Comparison of ENCODE assay signal across 15 cellular contexts in the genomic region with DNA sequence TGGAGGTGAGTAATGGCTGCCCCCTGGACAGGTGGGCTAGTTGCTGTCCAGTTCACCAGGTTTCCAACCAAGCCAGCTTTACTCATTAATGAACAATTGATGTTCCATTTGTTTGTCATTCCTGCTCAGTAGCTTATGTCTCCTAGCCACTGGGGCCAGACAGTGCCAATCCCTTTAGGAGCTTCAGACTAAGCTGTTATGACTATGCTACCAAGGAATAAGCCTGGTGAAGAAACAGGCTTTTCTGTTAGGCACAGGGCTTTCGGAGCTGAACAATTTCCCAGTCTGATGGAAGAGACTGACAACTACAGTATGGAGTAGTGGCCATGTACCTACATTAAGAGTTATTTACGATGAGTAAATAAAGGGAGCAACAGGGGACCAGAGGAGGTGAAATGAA. TPM values are rescaled to one million over a fixed set of nuclear protein-coding genes. Genes with fewer than 3 reads are reported as not detected.
DNase-seq lines count a peak whose midpoint lies in the region; ATAC-seq, FAIRE-seq and TF ChIP-seq lines count a peak whose summit lies in the region.
"Had no signal": no experiment of that assay in that cellular context is flagged by ENCODE, and none has a peak within 500 bp of the region (broad histone marks: within the 10 kb centered on the region; RNA-seq: fewer than 3 reads in every experiment).

No MANE protein-coding gene starts in this region.

- no peak for TF ChIP-seq POLR2A in K562 (conservative IDR thresholded peaks at IDR 0.05)

- CTCF ChIA-PET in activated CD4-positive, alpha-beta T cell treated with anti-CD3 and anti-CD28 coated beads, Interleukin-2, amount 10 ng/mL, durations not matched to agents 7 days and 5 days (lab: Charles Lee) = interaction anchor here (0.8 to 3.2 kb wide), 3 partner anchors 9 to 453 kb away, joined by 5 to 18 read pairs (median 10); no protein-coding TSS in a partner anchor
- CTCF ChIA-PET in K562 (lab: Yijun Ruan, JAX; ENCODE audit: low intra/inter-chr PET ratio) = no interaction called here

- H3K36me3 ChIP-seq in Loucy (ENCODE audit: insufficient read depth, low read length) = no peaks in the 10 kb centered on the region
- peaks cover 6% of the 10 kb centered on the region; the same call in 1 of the 3 replicates for H3K36me3 ChIP-seq in K562 (ENCODE audit: control insufficient read depth, insufficient read depth, low read length)
- H3K36me3 ChIP-seq: cardiac muscle cell, heart left ventricle, pancreas, uterus had no signal

- no TSS peak for BruUV-seq in K562 (replicated peaks; lab: Mats Ljungman, UMichigan)

- H3K36me3 Mint-ChIP-seq in activated CD4-positive, alpha-beta T cell treated with anti-CD3 and anti-CD28 coated beads, Interleukin-2, amount 10 ng/mL, durations not matched to agents 7 days and 5 days (ENCODE audit: low read depth) = peaks cover 17% of the 10 kb centered on the region
- H3K36me3 Mint-ChIP-seq in osteocyte (ENCODE audit: unreplicated experiment) = no peaks in the 10 kb centered on the region

- H3K27ac ChIP-seq in K562 (ENCODE audit: extremely low read depth, low read depth, low read length) = peak overlapping the region; percentile 99; the same call in 2 of the 3 replicates

- H3F3A ChIP-seq in Loucy (ENCODE audit: low read depth) = peaks cover 15% of the 10 kb centered on the region

- no peaks in the 10 kb centered on the region for H3K9me1 ChIP-seq in K562 (ENCODE audit: control insufficient read depth, insufficient read depth, low read length)

- H3K27me3 ChIP-seq in Loucy (ENCODE audit: insufficient read depth, low read length, poor library complexity, severe bottlenecking) (peaks cover 10% of the 10 kb centered on the region), K562 (ENCODE audit: control insufficient read depth in 2 of 2, insufficient read depth in 2 of 2, low read length in 2 of 2) (no peaks in the 10 kb centered on the region)
- H3K27me3 ChIP-seq: cardiac muscle cell, heart left ventricle, pancreas, uterus had no signal

- no peaks in the 10 kb centered on the region for H4K20me1 ChIP-seq in Loucy (ENCODE audit: insufficient read depth, low read length, poor library complexity, severe bottlenecking)
- no peaks in the 10 kb centered on the region for H4K20me1 ChIP-seq in K562 (replicated peaks; ENCODE audit: control insufficient read depth, insufficient read depth, low read length)

- H3K4me3 ChIP-seq in Loucy (ENCODE audit: low read length, poor library complexity, severe bottlenecking) (peak overlapping the region; percentile 91), K562 (no peak overlapping the region)

- H3K9me3 Mint-ChIP-seq in activated CD4-positive, alpha-beta T cell treated with anti-CD3 and anti-CD28 coated beads, Interleukin-2, amount 10 ng/mL, durations not matched to agents 7 days and 5 days = peaks cover 4% of the 10 kb centered on the region
- no peaks in the 10 kb centered on the region for H3K9me3 Mint-ChIP-seq in osteocyte (ENCODE audit: unreplicated experiment)

- WGBS in K562 (ENCODE audit: insufficient coverage, low coverage, missing lambda C conversion rate) = 91% methylated on average over 2 of the region's 2 CpGs

- TF ChIP-seq EP300 in K562 (IDR thresholded peaks at IDR 0.05; ENCODE audit: low read length) = no peak

- ATAC-seq in K562 (no peak), HG03159 (IDR thresholded peaks at IDR 0.05; ENCODE audit: unreplicated experiment) (no peak)
- ATAC-seq: heart left ventricle, left lobe of liver, pancreas had no signal

- no peak for DNase-seq in activated CD4-positive, alpha-beta T cell treated with anti-CD3 and anti-CD28 coated beads, Interleukin-2, amount 10 ng/mL, durations not matched to agents 7 days and 5 days
- DNase-seq in activated CD4-positive, alpha-beta T cell treated with anti-CD3 and anti-CD28 coated beads for 4 hours = no peak
- no peak for DNase-seq in K562 (ENCODE audit: extremely low read depth in 1 of 4, low spot score in 3 of 4)
- DNase-seq in osteocyte (ENCODE audit: extremely low spot score, unreplicated experiment) = no peak
- DNase-seq in OCI-M2 (lab: John Stamatoyannopoulos, UW; ENCODE audit: unreplicated experiment) = no peak
- DNase-seq in NK-92 treated with Interleukin-12 subunit alpha and Interleukin-12 subunit beta, amount 100 ng/mL, for 24 hours (lab: John Stamatoyannopoulos, UW) = no peak
- DNase-seq: DMS153, heart left ventricle, NCI-H2227 treated with DMSO at 0.1 percent for 48 hours, pancreas, uterus had no signal

- H3K9me2 ChIP-seq in Loucy (replicated peaks; ENCODE audit: low read depth, low read length) = no peaks in the 10 kb centered on the region

- intact Hi-C loops in K562 (cut with micrococcal nuclease) = no loop called here

- TF ChIP-seq CTCF in Loucy (conservative IDR thresholded peaks at IDR 0.05; ENCODE audit: low read length) (no peak), K562 (IDR thresholded peaks at IDR 0.05 in 2 of 3, conservative IDR thresholded peaks at IDR 0.05 in 1 of 3; ENCODE audit: insufficient read depth in 2 of 3, low read depth in 1 of 3, low read length in 3 of 3) (no peak), osteocyte (IDR thresholded peaks at IDR 0.05) (no peak)

- no peak for TF ChIP-seq RAD21 in K562 (CRISPR knock-in tag; conservative IDR thresholded peaks at IDR 0.05 in 1 of 2, IDR thresholded peaks at IDR 0.05 in 1 of 2)

- H3K9me3 ChIP-seq in Loucy (ENCODE audit: insufficient read depth, low read depth, low read length) = no peaks in the 10 kb centered on the region
- H3K9me3 ChIP-seq in K562 (replicated peaks; ENCODE audit: control insufficient read depth, insufficient read depth, low read depth, low read length) = peaks cover 12% of the 10 kb centered on the region
- H3K9me3 ChIP-seq: pancreas had no signal

- H2AFZ ChIP-seq in Loucy (ENCODE audit: low read length) (no peak overlapping the region), K562 (ENCODE audit: low read depth, low read length) (no peak overlapping the region)

- H3K79me2 ChIP-seq in Loucy (ENCODE audit: insufficient read depth, low read length) = peaks cover 24% of the 10 kb centered on the region
- H3K79me2 ChIP-seq in K562 (ENCODE audit: control insufficient read depth, insufficient read depth, low read length) = peaks cover 26% of the 10 kb centered on the region

- peak overlapping the region; percentile 58 for H3K4me2 ChIP-seq in Loucy (ENCODE audit: low read depth, low read length, poor library complexity, severe bottlenecking)
- H3K4me2 ChIP-seq in K562 (ENCODE audit: insufficient read depth, low read length) = peak overlapping the region; percentile 96; the same call in 1 of the 2 replicates

- in situ Hi-C loops in K562 (cut with MboI) = no loop called here

- H3K9ac ChIP-seq in Loucy (ENCODE audit: low read depth, low read length, poor library complexity, severe bottlenecking) = no peak overlapping the region
- H3K9ac ChIP-seq in K562 (ENCODE audit: insufficient read depth in 1 of 2, low read depth in 2 of 2, low read length in 2 of 2) = no peak overlapping the region

- H3K4me1 ChIP-seq in Loucy (ENCODE audit: insufficient read depth, low read length, poor library complexity, severe bottlenecking) = peaks cover 11% of the 10 kb centered on the region
- H3K4me1 ChIP-seq in K562 (replicated peaks in 1 of 2; ENCODE audit: control insufficient read depth in 2 of 2, insufficient read depth in 2 of 2, low read length in 2 of 2) = peaks cover 4 to 9% of the 10 kb centered on the region in 2 experiments; a peak in 3 of 5 replicates

- H3K27ac Mint-ChIP-seq in activated CD4-positive, alpha-beta T cell treated with anti-CD3 and anti-CD28 coated beads, Interleukin-2, amount 10 ng/mL, durations not matched to agents 7 days and 5 days = peak overlapping the region; percentile 98
- H3K27ac Mint-ChIP-seq in osteocyte (ENCODE audit: unreplicated experiment) = peak overlapping the region; percentile 100

- H3K4me3 Mint-ChIP-seq in activated CD4-positive, alpha-beta T cell treated with anti-CD3 and anti-CD28 coated beads, Interleukin-2, amount 10 ng/mL, durations not matched to agents 7 days and 5 days = peak overlapping the region; percentile 94
- H3K4me3 Mint-ChIP-seq in osteocyte (ENCODE audit: unreplicated experiment) = peak overlapping the region; percentile 90

- FAIRE-seq in K562 (lab: Jason Lieb, UNC) = no peak
- FAIRE-seq: pancreas had no signal

- POLR2A ChIA-PET in activated CD4-positive, alpha-beta T cell treated with anti-CD3 and anti-CD28 coated beads, Interleukin-2, amount 10 ng/mL, durations not matched to agents 7 days and 5 days (lab: Charles Lee) = no interaction called here
- POLR2A ChIA-PET in K562 (lab: Yijun Ruan, JAX) = interaction anchor here (0.7 to 1.7 kb wide), 5 partner anchors 9 to 206 kb away, joined by 3 to 23 read pairs (median 5); partner anchors contain the start of gene LUC7L2

- H3K4me1 Mint-ChIP-seq in activated CD4-positive, alpha-beta T cell treated with anti-CD3 and anti-CD28 coated beads, Interleukin-2, amount 10 ng/mL, durations not matched to agents 7 days and 5 days = peaks cover 28% of the 10 kb centered on the region
- peaks cover 20% of the 10 kb centered on the region for H3K4me1 Mint-ChIP-seq in osteocyte (ENCODE audit: unreplicated experiment)

- peaks cover 3% of the 10 kb centered on the region for H3K27me3 Mint-ChIP-seq in activated CD4-positive, alpha-beta T cell treated with anti-CD3 and anti-CD28 coated beads, Interleukin-2, amount 10 ng/mL, durations not matched to agents 7 days and 5 days
- H3K27me3 Mint-ChIP-seq in osteocyte (ENCODE audit: unreplicated experiment) = no peaks in the 10 kb centered on the region

RNA-seq across cellular contexts. Expression of gene FMC1, which starts 2.1 kb away (rescaled TPM):
- 1 to 10 TPM; 4.0 to 7.8 TPM for total RNA-seq in activated CD4-positive, alpha-beta T cell treated with anti-CD3 and anti-CD28 coated beads, Interleukin-2, amount 10 ng/mL, durations not matched to agents 7 days and 5 days
- 10.0 and 12.5 TPM in 2 replicates for total RNA-seq in K562 (2011; cell fraction: chromatin; rRNA removed; ENCODE audit: low replicate concordance)
- total RNA-seq in K562 (2011; cell fraction: nucleolus; rRNA removed) = 17.1 and 19.0 TPM in 2 replicates
- 19.2 and 21.5 TPM in 2 replicates for total RNA-seq in K562 (2011; cell fraction: nucleoplasm; rRNA removed)
- 25.8 and 28.6 TPM in 2 replicates for total RNA-seq in K562 (2014; rRNA removed)
- 16.8 and 26.1 TPM in 2 replicates for total RNA-seq in K562 (2014; rRNA removed; fragmentation: Illumina TruSeq; extraction: Trizol)
- 12.1 and 14.0 TPM in 2 replicates for total RNA-seq in K562 (2015; rRNA removed; fragmentation: Illumina TruSeq; extraction: Trizol)
- 29.0 TPM in 2 replicates for total RNA-seq in K562 (2021)
- 30.6 and 49.5 TPM in 2 replicates for polyA plus RNA-seq in K562 (2011; rRNA removed)
- 37.2 and 46.5 TPM in 2 replicates for polyA plus RNA-seq in K562 (2011; cell fraction: cytosol; rRNA removed)
- 32.2 and 54.0 TPM in 2 replicates for polyA plus RNA-seq in K562 (2011; cell fraction: nucleus; rRNA removed)
- 42.5 and 51.0 TPM in 2 replicates for polyA plus RNA-seq in K562 (2012)
- polyA plus RNA-seq in K562 (2014; fragmentation: Illumina TruSeq; extraction: Trizol) = 14.1 and 25.3 TPM in 2 replicates
- 100 to 1,000 TPM; 112 to 116 TPM for polyA plus RNA-seq in K562 (2014; fragmentation: Nextera tagmentation; extraction: Ambion mirVana)
- polyA plus RNA-seq in K562 (2014; rRNA removed) = 35.3 and 37.8 TPM in 2 replicates
- 7.4 and 8.4 TPM in 2 replicates for polyA minus RNA-seq in K562 (2011; rRNA and poly(A)+ RNA removed)
- 5.2 and 8.2 TPM in 2 replicates for polyA minus RNA-seq in K562 (2011; cell fraction: cytosol; rRNA and poly(A)+ RNA removed)
- 4.3 and 8.8 TPM in 2 replicates for polyA minus RNA-seq in K562 (2011; cell fraction: nucleus; rRNA and poly(A)+ RNA removed)
- total RNA-seq in osteocyte = 8.6 and 13.5 TPM in 2 replicates

RNA-seq across cellular contexts. Expression of gene LUC7L2, which starts 20.7 kb away (rescaled TPM):
- 100 to 1,000 TPM; 121 to 130 TPM for total RNA-seq in activated CD4-positive, alpha-beta T cell treated with anti-CD3 and anti-CD28 coated beads, Interleukin-2, amount 10 ng/mL, durations not matched to agents 7 days and 5 days
- 93.5 and 286 TPM in 2 replicates for total RNA-seq in K562 (2011; cell fraction: chromatin; rRNA removed; ENCODE audit: low replicate concordance)
- total RNA-seq in K562 (2011; cell fraction: nucleolus; rRNA removed) = 133 and 154 TPM in 2 replicates
- 161 and 217 TPM in 2 replicates for total RNA-seq in K562 (2011; cell fraction: nucleoplasm; rRNA removed)
- total RNA-seq in K562 (2014; rRNA removed) = 110 and 119 TPM in 2 replicates
- 144 and 164 TPM in 2 replicates for total RNA-seq in K562 (2014; rRNA removed; fragmentation: Illumina TruSeq; extraction: Trizol)
- 141 and 144 TPM in 2 replicates for total RNA-seq in K562 (2015; rRNA removed; fragmentation: Illumina TruSeq; extraction: Trizol)
- 198 and 207 TPM in 2 replicates for total RNA-seq in K562 (2021)
- 95.0 and 115 TPM in 2 replicates for polyA plus RNA-seq in K562 (2011; rRNA removed)
- 61.1 and 102 TPM in 2 replicates for polyA plus RNA-seq in K562 (2011; cell fraction: cytosol; rRNA removed)
- 137 and 144 TPM in 2 replicates for polyA plus RNA-seq in K562 (2011; cell fraction: nucleus; rRNA removed)
- polyA plus RNA-seq in K562 (2012) = 102 and 214 TPM in 2 replicates
- 137 and 168 TPM in 2 replicates for polyA plus RNA-seq in K562 (2014; fragmentation: Illumina TruSeq; extraction: Trizol)
- 10 to 100 TPM; 56.1 to 66.5 TPM for polyA plus RNA-seq in K562 (2014; fragmentation: Nextera tagmentation; extraction: Ambion mirVana)
- 117 and 144 TPM in 2 replicates for polyA plus RNA-seq in K562 (2014; rRNA removed)
- polyA minus RNA-seq in K562 (2011; rRNA and poly(A)+ RNA removed) = 121 and 164 TPM in 2 replicates
- polyA minus RNA-seq in K562 (2011; cell fraction: cytosol; rRNA and poly(A)+ RNA removed) = 55.3 and 77.4 TPM in 2 replicates
- 193 and 262 TPM in 2 replicates for polyA minus RNA-seq in K562 (2011; cell fraction: nucleus; rRNA and poly(A)+ RNA removed)
- 112 and 116 TPM in 2 replicates for total RNA-seq in osteocyte
